Comparison of ENCODE assay signal across 4 cellular contexts in genomic region chr12:70892593-70892992, GRCh38.
A peak's percentile ranks its signal among the peaks of the same experiment; 100 is the strongest.
TF ChIP-seq lines count a peak whose summit lies in the region.

No MANE protein-coding gene starts in this region.

TF ChIP-seq in HepG2, 621 proteins besides CTCF, POLR2A, EP300 and RAD21:
- TF ChIP-seq MAFK (conservative IDR thresholded peaks at IDR 0.05 in 1 of 2, IDR thresholded peaks at IDR 0.05 in 1 of 2; ENCODE audit: low read length in 2 of 2) (peak; percentile 58 to 69), GPN1 (CRISPR knock-in tag; IDR thresholded peaks at IDR 0.05; ENCODE audit: borderline replicate concordance) (no peak), MAFF (IDR thresholded peaks at IDR 0.05; ENCODE audit: low read depth, low read length) (peak; percentile 49; the same call in 1 of the 2 replicates)

TF ChIP-seq in A549, 52 proteins besides CTCF, POLR2A, EP300 and RAD21:
- TF ChIP-seq HOXA7 (CRISPR knock-in tag; IDR thresholded peaks at IDR 0.05) (no peak), PHF8 (IDR thresholded peaks at IDR 0.05; ENCODE audit: borderline replicate concordance, low read depth) (no peak), MAFK (IDR thresholded peaks at IDR 0.05; ENCODE audit: partially characterized antibody) (peak; percentile 31), RARB (CRISPR knock-in tag; IDR thresholded peaks at IDR 0.05) (no peak)
TF ChIP-seq in A549: peak in this region for 1.

TF ChIP-seq in K562, 482 proteins besides CTCF, POLR2A, EP300 and RAD21:
- TF ChIP-seq CTBP1 (IDR thresholded peaks at IDR 0.05; ENCODE audit: borderline replicate concordance) = no peak
- TF ChIP-seq ZNF79 (CRISPR knock-in tag; IDR thresholded peaks at IDR 0.05; ENCODE audit: low read depth) = no peak
- no peak for TF ChIP-seq ZBTB11 (CRISPR knock-in tag; IDR thresholded peaks at IDR 0.05)
- no peak for TF ChIP-seq ZNF584 (CRISPR knock-in tag; IDR thresholded peaks at IDR 0.05; ENCODE audit: low read depth)
- peak; percentile 26; the same call in 1 of the 2 replicates for TF ChIP-seq C11orf30 (IDR thresholded peaks at IDR 0.05; ENCODE audit: low read depth)
- peak; percentile 40 for TF ChIP-seq ZNF316 (IDR thresholded peaks at IDR 0.05)
- no peak for TF ChIP-seq RBFOX2 (IDR thresholded peaks at IDR 0.05; ENCODE audit: low read depth, low read length)
- no peak for TF ChIP-seq SOX6 (IDR thresholded peaks at IDR 0.05)
TF ChIP-seq in K562: peak in this region for 2.

TF ChIP-seq in H1, 55 proteins besides CTCF, POLR2A, EP300 and RAD21:
- no peak for TF ChIP-seq RNF2 (IDR thresholded peaks at IDR 0.05; ENCODE audit: borderline replicate concordance, low read depth, low read length, missing control alignments, poor library complexity, severe bottlenecking)
- no peak for TF ChIP-seq KDM5A (IDR thresholded peaks at IDR 0.05; ENCODE audit: low read length)
- TF ChIP-seq JUN (IDR thresholded peaks at IDR 0.05; ENCODE audit: low read depth, low read length) = no peak
- TF ChIP-seq KDM1A (IDR thresholded peaks at IDR 0.05; ENCODE audit: borderline replicate concordance, low read length) = no peak
- no peak for TF ChIP-seq RFX5 (IDR thresholded peaks at IDR 0.05; ENCODE audit: borderline replicate concordance, low read depth, low read length)
- no peak for TF ChIP-seq TBP (IDR thresholded peaks at IDR 0.05; ENCODE audit: low read depth, low read length)
- TF ChIP-seq, protein P1, sequence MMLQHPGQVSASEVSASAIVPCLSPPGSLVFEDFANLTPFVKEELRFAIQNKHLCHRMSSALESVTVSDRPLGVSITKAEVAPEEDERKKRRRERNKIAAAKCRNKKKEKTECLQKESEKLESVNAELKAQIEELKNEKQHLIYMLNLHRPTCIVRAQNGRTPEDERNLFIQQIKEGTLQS (IDR thresholded peaks at IDR 0.05; ENCODE audit: insufficient read depth, low read depth, low read length) = no peak
- TF ChIP-seq MAFK (IDR thresholded peaks at IDR 0.05; ENCODE audit: low read depth, low read length) = no peak
- TF ChIP-seq HDAC2 (IDR thresholded peaks at IDR 0.05; ENCODE audit: borderline replicate concordance in 1 of 2, low read depth in 2 of 2, low read length in 2 of 2) = no peak
- TF ChIP-seq SRF (IDR thresholded peaks at IDR 0.05; ENCODE audit: low read depth, low read length) = no peak
- TF ChIP-seq MAX (IDR thresholded peaks at IDR 0.05) = no peak
- no peak for TF ChIP-seq SUZ12 (IDR thresholded peaks at IDR 0.05; ENCODE audit: low read length)
- no peak for TF ChIP-seq CTBP2 (IDR thresholded peaks at IDR 0.05; ENCODE audit: borderline replicate concordance, insufficient read depth, insufficient read length, low read length)
- TF ChIP-seq SIX5 (IDR thresholded peaks at IDR 0.05; ENCODE audit: low read depth, low read length) = no peak
- TF ChIP-seq NRF1 (IDR thresholded peaks at IDR 0.05; ENCODE audit: low read depth, low read length) = no peak
- TF ChIP-seq EZH2 (IDR thresholded peaks at IDR 0.05; ENCODE audit: low read depth, low read length, severe bottlenecking) = no peak
- no peak for TF ChIP-seq JUND (IDR thresholded peaks at IDR 0.05; ENCODE audit: low read length)
- no peak for TF ChIP-seq GABPA (IDR thresholded peaks at IDR 0.05; ENCODE audit: borderline replicate concordance, insufficient read depth, low read length)
